ENCODE assay signal across 1 cellular context in genomic region chr20:63955846-63956663, GRCh38.
A peak's percentile ranks its signal among the peaks of the same experiment; 100 is the strongest.
TF ChIP-seq lines count a peak whose summit lies in the region.

TSS of gene UCKL1 (minus strand) at chr20:63956416. CDS start at chr20:63956372, 44 bp downstream.

TF ChIP-seq in K562, 482 proteins besides CTCF, POLR2A, EP300 and RAD21 (continued from another document and continues in another):
- no peak for TF ChIP-seq ZNF780A (CRISPR knock-in tag; IDR thresholded peaks at IDR 0.05)
- TF ChIP-seq ZBTB8A (IDR thresholded peaks at IDR 0.05; ENCODE audit: partially characterized antibody), result no peak
- peak; percentile 83 for TF ChIP-seq RBM22 (IDR thresholded peaks at IDR 0.05; ENCODE audit: low read depth, low read length, poor library complexity, severe bottlenecking)
- peak; percentile 73 for TF ChIP-seq POLR2AphosphoS5 (IDR thresholded peaks at IDR 0.05; ENCODE audit: control insufficient read depth, insufficient read depth, low read depth, low read length)
- peak; percentile 66; the same call in 1 of the 2 replicates for TF ChIP-seq ZKSCAN8 (CRISPR knock-in tag; IDR thresholded peaks at IDR 0.05)
- TF ChIP-seq ILK (tag; IDR thresholded peaks at IDR 0.05; ENCODE audit: borderline replicate concordance, low read depth), result no peak
- no peak for TF ChIP-seq ZNF408 (CRISPR knock-in tag; IDR thresholded peaks at IDR 0.05; ENCODE audit: low read depth)
- TF ChIP-seq GABPB2 (CRISPR knock-in tag; conservative IDR thresholded peaks at IDR 0.05), result no peak
- 0 out of 4 replicates have a peak, but pooled peaks of 1 of the 2 experiments have one; percentile 69 for TF ChIP-seq MLX (CRISPR knock-in tag; conservative IDR thresholded peaks at IDR 0.05)
- no peak for TF ChIP-seq ZNF518B (CRISPR knock-in tag; IDR thresholded peaks at IDR 0.05)
- peak; percentile 88 for TF ChIP-seq FIP1L1 (IDR thresholded peaks at IDR 0.05; ENCODE audit: low read depth, low read length, poor library complexity, severe bottlenecking)
- TF ChIP-seq TFAM (CRISPR knock-in tag; conservative IDR thresholded peaks at IDR 0.05), result no peak
- TF ChIP-seq ZFP91 (CRISPR knock-in tag; IDR thresholded peaks at IDR 0.05), result 0 out of 2 replicates have a peak, but pooled peaks have one; percentile 33
- no peak for TF ChIP-seq CEBPB (tag; IDR thresholded peaks at IDR 0.05)
- TF ChIP-seq ZNF311 (CRISPR knock-in tag; IDR thresholded peaks at IDR 0.05), result peak; percentile 51; the same call in 1 of the 2 replicates
- TF ChIP-seq ARNT (IDR thresholded peaks at IDR 0.05), result no peak
- peak; percentile 72; the same call in 1 of the 2 replicates for TF ChIP-seq NR2C2 (CRISPR knock-in tag; IDR thresholded peaks at IDR 0.05)
- peak; percentile 94 for TF ChIP-seq NR2C2 (tag; IDR thresholded peaks at IDR 0.05)
- TF ChIP-seq ZNF77 (CRISPR knock-in tag; IDR thresholded peaks at IDR 0.05), result no peak
- TF ChIP-seq CBFA2T3 (IDR thresholded peaks at IDR 0.05), result no peak
- TF ChIP-seq ZC3H4 (CRISPR knock-in tag; IDR thresholded peaks at IDR 0.05; ENCODE audit: borderline replicate concordance), result no peak
- no peak for TF ChIP-seq DNMT1 (IDR thresholded peaks at IDR 0.05)
- no peak for TF ChIP-seq MIER1 (IDR thresholded peaks at IDR 0.05; ENCODE audit: low read depth)
- TF ChIP-seq CCAR2 (IDR thresholded peaks at IDR 0.05; ENCODE audit: low read depth, low read length), result no peak
- TF ChIP-seq SNRNP70 (optimal IDR thresholded peaks at IDR 0.05; ENCODE audit: low read depth, low read length), result no peak
- peak; percentile 88 for TF ChIP-seq NR3C1 (CRISPR knock-in tag; IDR thresholded peaks at IDR 0.05)
- no peak for TF ChIP-seq ZNF57 (CRISPR knock-in tag; IDR thresholded peaks at IDR 0.05)
- no peak; a peak in 1 of 4 replicates for TF ChIP-seq CSDE1 (IDR thresholded peaks at IDR 0.05)
- TF ChIP-seq TCFL5 (CRISPR knock-in tag; conservative IDR thresholded peaks at IDR 0.05), result no peak
- TF ChIP-seq MXI1 (IDR thresholded peaks at IDR 0.05; ENCODE audit: low read depth, low read length), result peak; percentile 96
- TF ChIP-seq CHD1 (IDR thresholded peaks at IDR 0.05; ENCODE audit: low read length), result no peak
- TF ChIP-seq HMGXB4 (CRISPR knock-in tag; IDR thresholded peaks at IDR 0.05), result 0 out of 2 replicates have a peak, but pooled peaks have one; percentile 72
- peak; percentile 70 for TF ChIP-seq ZNF263 (CRISPR knock-in tag; IDR thresholded peaks at IDR 0.05; ENCODE audit: borderline replicate concordance)
- TF ChIP-seq USF1 (CRISPR knock-in tag; IDR thresholded peaks at IDR 0.05), result peak; percentile 91
- TF ChIP-seq ATF7 (IDR thresholded peaks at IDR 0.05), result peak; percentile 53; the same call in 1 of the 2 replicates
- TF ChIP-seq CTBP1 (IDR thresholded peaks at IDR 0.05; ENCODE audit: borderline replicate concordance), result peak; percentile 63
- peak; percentile 82; the same call in 1 of the 2 replicates for TF ChIP-seq ZBTB43 (CRISPR knock-in tag; IDR thresholded peaks at IDR 0.05)
- TF ChIP-seq ZNF134 (CRISPR knock-in tag; conservative IDR thresholded peaks at IDR 0.05), result 0 out of 2 replicates have a peak, but pooled peaks have one; percentile 25
- peak; percentile 34; the same call in 1 of the 2 replicates for TF ChIP-seq KLF6 (CRISPR knock-in tag; IDR thresholded peaks at IDR 0.05; ENCODE audit: borderline replicate concordance)
- peak; percentile 94 for TF ChIP-seq MYC (IDR thresholded peaks at IDR 0.05; ENCODE audit: low read depth, low read length)
- no peak for TF ChIP-seq MYC (CRISPR knock-in tag; IDR thresholded peaks at IDR 0.05; ENCODE audit: borderline replicate concordance, low read depth)
- TF ChIP-seq TAF7 (tag; IDR thresholded peaks at IDR 0.05), result no peak
- TF ChIP-seq THAP12 (CRISPR knock-in tag; IDR thresholded peaks at IDR 0.05), result peak; percentile 13; the same call in 1 of the 2 replicates
- TF ChIP-seq RBM17 (IDR thresholded peaks at IDR 0.05; ENCODE audit: borderline replicate concordance, low read depth, low read length), result no peak
- no peak for TF ChIP-seq XRCC3 (IDR thresholded peaks at IDR 0.05)
- TF ChIP-seq SMARCC2 (IDR thresholded peaks at IDR 0.05; ENCODE audit: low read depth), result no peak
- TF ChIP-seq ZNF740 (CRISPR knock-in tag; IDR thresholded peaks at IDR 0.05), result peak; percentile 74
- TF ChIP-seq ZNF740 (tag; IDR thresholded peaks at IDR 0.05), result peak in 1 of 2 experiments; percentile 77; a peak in 2 of 4 replicates
- TF ChIP-seq ZNF224 (CRISPR knock-in tag; IDR thresholded peaks at IDR 0.05), result no peak
- TF ChIP-seq ZNF316 (IDR thresholded peaks at IDR 0.05), result no peak
- TF ChIP-seq CREB1 (IDR thresholded peaks at IDR 0.05), result peak; percentile 70
- TF ChIP-seq CREB1 (CRISPR knock-in tag; IDR thresholded peaks at IDR 0.05), result peak; percentile 85
- no peak for TF ChIP-seq SMARCE1 (IDR thresholded peaks at IDR 0.05)
- TF ChIP-seq REST (CRISPR knock-in tag; IDR thresholded peaks at IDR 0.05; ENCODE audit: low read depth), result peak; percentile 46; the same call in 1 of the 2 replicates
- peak; percentile 90 to 95 for TF ChIP-seq SIX5 (IDR thresholded peaks at IDR 0.05; ENCODE audit: borderline replicate concordance in 1 of 2, insufficient read depth in 1 of 2, low read depth in 1 of 2, low read length in 2 of 2)
- TF ChIP-seq KDM2B (CRISPR knock-in tag; IDR thresholded peaks at IDR 0.05), result 0 out of 2 replicates have a peak, but pooled peaks have one; percentile 9
- no peak for TF ChIP-seq LARP7 (IDR thresholded peaks at IDR 0.05)
- TF ChIP-seq GTF2A2 (tag; IDR thresholded peaks at IDR 0.05), result peak; percentile 39; the same call in 1 of the 2 replicates
